8 cellular contexts compared by ENCODE assay signal in genomic region chr17:39634384-39634871, GRCh38. TPM values are rescaled to one million over a fixed set of nuclear protein-coding genes. Genes with fewer than 3 reads are reported as not detected.
A peak's percentile ranks its signal among the peaks of the same experiment; 100 is the strongest.
DNase-seq lines count a peak whose midpoint lies in the region; ATAC-seq and TF ChIP-seq lines count a peak whose summit lies in the region.

No MANE protein-coding gene starts in this region.

- H3K27me3 ChIP-seq in cardiac muscle cell (no peaks in the 10 kb centered on the region), MM.1S (replicated peaks; ENCODE audit: insufficient read depth, low read length) (0 out of 2 replicates have a peak, but pooled peaks cover 9% of the 10 kb centered on the region), tibial artery (peaks cover 0 to 38% of the 10 kb centered on the region in 2 donors)

- H3K4me1 ChIP-seq in cardiac muscle cell (ENCODE audit: low read depth) (peaks cover 18% of the 10 kb centered on the region), MM.1S (ENCODE audit: low read length) (peaks cover 9% of the 10 kb centered on the region), tibial artery (peaks cover 0 to 56% (median 23%) of the 10 kb centered on the region in 4 donors)

- H3K79me2 ChIP-seq in MM.1S (ENCODE audit: low read length), result peaks cover 24% of the 10 kb centered on the region

- H3K27ac ChIP-seq in cardiac muscle cell (no peak overlapping the region), MM.1S (ENCODE audit: low read length) (no peak overlapping the region), tibial artery (no peak overlapping the region)

- intact Hi-C loops in left ventricle myocardium superior (cut with micrococcal nuclease), result no loop called here
- intact Hi-C loops in tibial artery (cut with DNase I; ENCODE audit: low total_unique reads), result no loop called here

- no peaks in the 10 kb centered on the region for H3K9me2 ChIP-seq in MM.1S (replicated peaks; ENCODE audit: insufficient read depth, low read length)

- H3K9ac ChIP-seq in MM.1S (ENCODE audit: low read length), result no peak overlapping the region

- H3K4me3 ChIP-seq in cardiac muscle cell (no peak overlapping the region), MM.1S (ENCODE audit: low read length) (no peak overlapping the region), WI38 (ENCODE audit: low read depth, low read length) (no peak overlapping the region), tibial artery (no peak overlapping the region)

- H3F3A ChIP-seq in MM.1S (ENCODE audit: insufficient read depth, low read length), result no peaks in the 10 kb centered on the region

- peak; percentile 75 for TF ChIP-seq CTCF in cardiac muscle cell (IDR thresholded peaks at IDR 0.05; ENCODE audit: low read depth, low read length)
- peak; percentile 80 for TF ChIP-seq CTCF in MM.1S (IDR thresholded peaks at IDR 0.05; ENCODE audit: low read length)
- peak; percentile 72 for TF ChIP-seq CTCF in WI38 (IDR thresholded peaks at IDR 0.05; ENCODE audit: low read depth, low read length)
- peak; percentile 69 to 79 for TF ChIP-seq CTCF in tibial artery (IDR thresholded peaks at IDR 0.05)

- H4K20me1 ChIP-seq in MM.1S (ENCODE audit: insufficient read depth, low read length), result no peaks in the 10 kb centered on the region

- H3K9me3 ChIP-seq in cardiac muscle cell (ENCODE audit: low read depth), result no peaks in the 10 kb centered on the region
- H3K9me3 ChIP-seq in MM.1S (replicated peaks; ENCODE audit: insufficient read depth, low read length), result no peaks in the 10 kb centered on the region
- H3K9me3 ChIP-seq in tibial artery, result no peaks in the 10 kb centered on the region

- no peak for ATAC-seq in left ventricle myocardium superior

- H3K36me3 ChIP-seq in cardiac muscle cell, result no peaks in the 10 kb centered on the region
- H3K36me3 ChIP-seq in MM.1S (replicated peaks; ENCODE audit: insufficient read depth, low read length), result no peaks in the 10 kb centered on the region
- H3K36me3 ChIP-seq in tibial artery, result no peaks in the 10 kb centered on the region

- DNase-seq in cardiac muscle cell (ENCODE audit: low read depth in 1 of 2, low spot score in 1 of 2) (peak; percentile 54 to 59), left ventricle myocardium superior (no peak), MM.1S (peak; percentile 49), hippocampal formation (lab: John Stamatoyannopoulos, UW) (peak; percentile 20 to 71), tibial artery (no peak)
- DNase-seq in activated CD8-positive, alpha-beta memory T cell treated with anti-CD3 and anti-CD28 coated beads, Interleukin-2, amount 50 U/mL, for 48 hours, result no peak
- DNase-seq in activated CD8-positive, alpha-beta memory T cell treated with anti-CD3 and anti-CD28 coated beads for 24 hours, result no peak

- H2AFZ ChIP-seq in MM.1S (ENCODE audit: low read length), result no peak overlapping the region; the same call in 1 of the 2 replicates

- H3K4me2 ChIP-seq in MM.1S (ENCODE audit: low read depth, low read length), result no peak overlapping the region

RNA-seq across cellular contexts. Expression of gene STARD3, which starts 2.5 kb away (rescaled TPM):
- total RNA-seq in cardiac muscle cell (67.1 and 84.1 TPM in 2 replicates), left ventricle myocardium superior (18.7 TPM)
- polyA plus RNA-seq in cardiac muscle cell, result 47.9 and 62.6 TPM in 2 replicates

RNA-seq across cellular contexts. Expression of gene PPP1R1B, which starts 7.7 kb away (rescaled TPM):
- 4.3 and 17.7 TPM in 2 replicates for total RNA-seq in cardiac muscle cell
- polyA plus RNA-seq in cardiac muscle cell, result 7.6 and 20.3 TPM in 2 replicates
- 0.55 TPM for total RNA-seq in left ventricle myocardium superior

RNA-seq across cellular contexts. Expression of gene NEUROD2, which starts 26.7 kb away (rescaled TPM):
- not detected in 2 replicates for total RNA-seq in cardiac muscle cell
- polyA plus RNA-seq in cardiac muscle cell, result not detected in 2 replicates
- not detected for total RNA-seq in left ventricle myocardium superior

RNA-seq across cellular contexts. Expression of gene TCAP, which starts 30.7 kb away (rescaled TPM):
- total RNA-seq in cardiac muscle cell (61.5 and 79.1 TPM in 2 replicates), left ventricle myocardium superior (4,965 TPM)
- polyA plus RNA-seq in cardiac muscle cell, result 105 and 133 TPM in 2 replicates

RNA-seq across cellular contexts. Expression of gene PNMT, which starts 33.8 kb away (rescaled TPM):
- total RNA-seq in cardiac muscle cell (21.0 and 27.2 TPM in 2 replicates), left ventricle myocardium superior (5.8 TPM)
- 11.9 and 14.7 TPM in 2 replicates for polyA plus RNA-seq in cardiac muscle cell

Comparison
In these comparisons a context has a peak if more than half of its experiments do, and no peak if none do; other contexts are left out.
1. DNase-seq: peak in cardiac muscle cell (2 of 2), MM.1S (single experiment) and hippocampal formation (2 of 2); none in left ventricle myocardium superior (single experiment), tibial artery (0 of 2), activated CD8-positive, alpha-beta memory T cell treated with anti-CD3 and anti-CD28 coated beads, Interleukin-2, amount 50 U/mL, for 48 hours (single experiment) and activated CD8-positive, alpha-beta memory T cell treated with anti-CD3 and anti-CD28 coated beads for 24 hours (single experiment).
2. Peak in every context shown above with its lines, with median percentiles within 50 percentile points of each other: CTCF ChIP-seq.